In the genomic region with DNA sequence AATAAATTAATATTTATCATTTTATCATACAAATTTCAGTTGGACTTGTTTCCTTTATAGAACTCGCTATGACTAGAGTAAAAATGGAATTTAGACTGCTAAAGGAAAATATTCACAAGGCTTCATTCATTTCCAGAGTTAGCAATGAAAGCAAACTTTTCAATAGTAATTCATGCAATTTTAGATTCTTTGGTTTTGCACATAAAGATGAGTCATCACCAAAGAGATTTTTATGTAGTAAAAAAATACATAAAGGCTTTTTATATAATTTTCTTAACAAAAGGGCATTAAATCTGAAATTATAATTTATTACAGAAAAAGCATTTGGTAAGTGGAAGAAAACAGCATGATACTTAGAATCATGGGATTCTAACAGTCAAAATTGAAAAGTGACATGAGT, we compare ENCODE assay signal across 15 cellular contexts. TPM values are rescaled to one million over a fixed set of nuclear protein-coding genes. Genes with fewer than 3 reads are reported as not detected.
DNase-seq lines count a peak whose midpoint lies in the region; ATAC-seq, FAIRE-seq and TF ChIP-seq lines count a peak whose summit lies in the region.
"Had no signal": no experiment of that assay in that cellular context is flagged by ENCODE, and none has a peak within 500 bp of the region (broad histone marks: within the 10 kb centered on the region; RNA-seq: fewer than 3 reads in every experiment).

No MANE protein-coding gene starts in this region.

- no peak overlapping the region; the same call in 2 of the 3 replicates for H3K27ac ChIP-seq in K562 (ENCODE audit: extremely low read depth, low read depth, low read length)
- H3K27ac ChIP-seq in foreskin keratinocyte: no peak overlapping the region
- H3K27ac ChIP-seq: BLaER1 had no signal

- H3K36me3 ChIP-seq in K562 (ENCODE audit: control insufficient read depth, insufficient read depth, low read length): peaks cover 16% of the 10 kb centered on the region
- H3K36me3 ChIP-seq: BLaER1 had no signal

- H4K20me1 ChIP-seq in K562 (replicated peaks; ENCODE audit: control insufficient read depth, insufficient read depth, low read length): no peaks in the 10 kb centered on the region
- H4K20me1 ChIP-seq: BLaER1 had no signal

- H2AFZ ChIP-seq in K562 (ENCODE audit: low read depth, low read length): no peak overlapping the region

- peaks cover 6 to 25% of the 10 kb centered on the region in 2 experiments for H3K4me1 ChIP-seq in K562 (replicated peaks in 1 of 2; ENCODE audit: control insufficient read depth in 2 of 2, insufficient read depth in 2 of 2, low read length in 2 of 2)
- peaks cover 31% of the 10 kb centered on the region for H3K4me1 ChIP-seq in foreskin keratinocyte
- H3K4me1 ChIP-seq: BLaER1 had no signal

- TF ChIP-seq EP300 in K562 (IDR thresholded peaks at IDR 0.05; ENCODE audit: low read length): no peak

- peaks cover 6% of the 10 kb centered on the region for H3K9me3 ChIP-seq in K562 (replicated peaks; ENCODE audit: control insufficient read depth, insufficient read depth, low read depth, low read length)
- H3K9me3 ChIP-seq: BLaER1 had no signal

- in situ Hi-C loops in K562 (cut with MboI): no loop called here

- no peak overlapping the region for H3K4me2 ChIP-seq in K562 (ENCODE audit: insufficient read depth, low read length)
- H3K4me2 ChIP-seq: BLaER1 had no signal

- H3K9me1 ChIP-seq in K562 (ENCODE audit: control insufficient read depth, insufficient read depth, low read length): no peaks in the 10 kb centered on the region

- no TSS peak for BruUV-seq in K562 (replicated peaks; lab: Mats Ljungman, UMichigan)

- intact Hi-C loops in K562 (cut with micrococcal nuclease): loop anchor here (2.0 kb wide), 1 partner anchor 280 kb away; no protein-coding TSS in a partner anchor

- H3K9ac ChIP-seq in K562 (ENCODE audit: insufficient read depth in 1 of 2, low read depth in 2 of 2, low read length in 2 of 2): no peak overlapping the region
- H3K9ac ChIP-seq: BLaER1 had no signal

- POLR2A ChIA-PET in K562 (lab: Yijun Ruan, JAX): interaction anchor here (1.0 to 1.8 kb wide), 3 partner anchors 12 to 35 kb away, joined by 3 to 7 read pairs (median 3); no protein-coding TSS in a partner anchor

- FAIRE-seq in K562 (lab: Jason Lieb, UNC): no peak
- FAIRE-seq: GM18507, RCC 7860 had no signal

- CTCF ChIA-PET in K562 (lab: Yijun Ruan, JAX; ENCODE audit: low intra/inter-chr PET ratio): no interaction called here

- ATAC-seq in K562 (no peak), foreskin keratinocyte (no peak), HG03521 (IDR thresholded peaks at IDR 0.05; ENCODE audit: unreplicated experiment) (no peak), HG02678 (IDR thresholded peaks at IDR 0.05; ENCODE audit: unreplicated experiment) (no peak)

- TF ChIP-seq CTCF in K562 (IDR thresholded peaks at IDR 0.05 in 2 of 3, conservative IDR thresholded peaks at IDR 0.05 in 1 of 3; ENCODE audit: insufficient read depth in 2 of 3, low read depth in 1 of 3, low read length in 3 of 3) (no peak), fibroblast of the aortic adventitia (IDR thresholded peaks at IDR 0.05; ENCODE audit: insufficient read depth, low read length) (no peak), foreskin keratinocyte (conservative IDR thresholded peaks at IDR 0.05) (no peak)

- H3K4me3 ChIP-seq in K562 (no peak overlapping the region), fibroblast of the aortic adventitia (ENCODE audit: low read depth, low read length) (no peak overlapping the region)
- H3K4me3 ChIP-seq: BLaER1 had no signal

- no peaks in the 10 kb centered on the region for H3K27me3 ChIP-seq in K562 (ENCODE audit: control insufficient read depth in 2 of 2, insufficient read depth in 2 of 2, low read length in 2 of 2)
- no peaks in the 10 kb centered on the region for H3K27me3 ChIP-seq in foreskin keratinocyte
- H3K27me3 ChIP-seq: BLaER1 had no signal

- WGBS in K562 (ENCODE audit: insufficient coverage, low coverage, missing lambda C conversion rate): 73% methylated on average over 1 of the region's 1 CpG

- H3K79me2 ChIP-seq in K562 (ENCODE audit: control insufficient read depth, insufficient read depth, low read length): no peaks in the 10 kb centered on the region

- no peak for TF ChIP-seq POLR2A in K562 (conservative IDR thresholded peaks at IDR 0.05)

- no peak for TF ChIP-seq RAD21 in K562 (CRISPR knock-in tag; conservative IDR thresholded peaks at IDR 0.05 in 1 of 2, IDR thresholded peaks at IDR 0.05 in 1 of 2)

- peak; percentile 17 for DNase-seq in LHCN-M2 (ENCODE audit: low read depth)
- DNase-seq in K562 (ENCODE audit: extremely low read depth in 1 of 4, low spot score in 3 of 4): no peak
- peak; percentile 19 for DNase-seq in fibroblast of the aortic adventitia (ENCODE audit: low read depth)
- DNase-seq in foreskin keratinocyte: no peak
- no peak for DNase-seq in inferior parietal cortex (ENCODE audit: extremely low spot score)
- DNase-seq: DMS 273 treated with DMSO at 0.1 percent for 48 hours, NCI-H1930, NCI-H2171, NCI-H774, SHP77 treated with DMSO at 0.1 percent for 48 hours had no signal

TF ChIP-seq in K562, 482 proteins besides CTCF, POLR2A, EP300 and RAD21 (continues in another document):
- TF ChIP-seq, protein P1, sequence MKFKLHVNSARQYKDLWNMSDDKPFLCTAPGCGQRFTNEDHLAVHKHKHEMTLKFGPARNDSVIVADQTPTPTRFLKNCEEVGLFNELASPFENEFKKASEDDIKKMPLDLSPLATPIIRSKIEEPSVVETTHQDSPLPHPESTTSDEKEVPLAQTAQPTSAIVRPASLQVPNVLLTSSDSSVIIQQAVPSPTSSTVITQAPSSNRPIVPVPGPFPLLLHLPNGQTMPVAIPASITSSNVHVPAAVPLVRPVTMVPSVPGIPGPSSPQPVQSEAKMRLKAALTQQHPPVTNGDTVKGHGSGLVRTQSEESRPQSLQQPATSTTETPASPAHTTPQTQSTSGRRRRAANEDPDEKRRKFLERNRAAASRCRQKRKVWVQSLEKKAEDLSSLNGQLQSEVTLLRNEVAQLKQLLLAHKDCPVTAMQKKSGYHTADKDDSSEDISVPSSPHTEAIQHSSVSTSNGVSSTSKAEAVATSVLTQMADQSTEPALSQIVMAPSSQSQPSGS (CRISPR knock-in tag; IDR thresholded peaks at IDR 0.05): no peak
- TF ChIP-seq, protein P2, sequence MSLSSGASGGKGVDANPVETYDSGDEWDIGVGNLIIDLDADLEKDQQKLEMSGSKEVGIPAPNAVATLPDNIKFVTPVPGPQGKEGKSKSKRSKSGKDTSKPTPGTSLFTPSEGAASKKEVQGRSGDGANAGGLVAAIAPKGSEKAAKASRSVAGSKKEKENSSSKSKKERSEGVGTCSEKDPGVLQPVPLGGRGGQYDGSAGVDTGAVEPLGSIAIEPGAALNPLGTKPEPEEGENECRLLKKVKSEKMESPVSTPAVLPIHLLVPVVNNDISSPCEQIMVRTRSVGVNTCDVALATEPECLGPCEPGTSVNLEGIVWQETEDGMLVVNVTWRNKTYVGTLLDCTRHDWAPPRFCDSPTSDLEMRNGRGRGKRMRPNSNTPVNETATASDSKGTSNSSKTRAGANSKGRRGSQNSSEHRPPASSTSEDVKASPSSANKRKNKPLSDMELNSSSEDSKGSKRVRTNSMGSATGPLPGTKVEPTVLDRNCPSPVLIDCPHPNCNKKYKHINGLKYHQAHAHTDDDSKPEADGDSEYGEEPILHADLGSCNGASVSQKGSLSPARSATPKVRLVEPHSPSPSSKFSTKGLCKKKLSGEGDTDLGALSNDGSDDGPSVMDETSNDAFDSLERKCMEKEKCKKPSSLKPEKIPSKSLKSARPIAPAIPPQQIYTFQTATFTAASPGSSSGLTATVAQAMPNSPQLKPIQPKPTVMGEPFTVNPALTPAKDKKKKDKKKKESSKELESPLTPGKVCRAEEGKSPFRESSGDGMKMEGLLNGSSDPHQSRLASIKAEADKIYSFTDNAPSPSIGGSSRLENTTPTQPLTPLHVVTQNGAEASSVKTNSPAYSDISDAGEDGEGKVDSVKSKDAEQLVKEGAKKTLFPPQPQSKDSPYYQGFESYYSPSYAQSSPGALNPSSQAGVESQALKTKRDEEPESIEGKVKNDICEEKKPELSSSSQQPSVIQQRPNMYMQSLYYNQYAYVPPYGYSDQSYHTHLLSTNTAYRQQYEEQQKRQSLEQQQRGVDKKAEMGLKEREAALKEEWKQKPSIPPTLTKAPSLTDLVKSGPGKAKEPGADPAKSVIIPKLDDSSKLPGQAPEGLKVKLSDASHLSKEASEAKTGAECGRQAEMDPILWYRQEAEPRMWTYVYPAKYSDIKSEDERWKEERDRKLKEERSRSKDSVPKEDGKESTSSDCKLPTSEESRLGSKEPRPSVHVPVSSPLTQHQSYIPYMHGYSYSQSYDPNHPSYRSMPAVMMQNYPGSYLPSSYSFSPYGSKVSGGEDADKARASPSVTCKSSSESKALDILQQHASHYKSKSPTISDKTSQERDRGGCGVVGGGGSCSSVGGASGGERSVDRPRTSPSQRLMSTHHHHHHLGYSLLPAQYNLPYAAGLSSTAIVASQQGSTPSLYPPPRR (CRISPR knock-in tag; IDR thresholded peaks at IDR 0.05; ENCODE audit: borderline replicate concordance): no peak
- TF ChIP-seq SMAD1 (IDR thresholded peaks at IDR 0.05; ENCODE audit: low read depth, low read length, partially characterized antibody): no peak

RNA-seq across cellular contexts. Expression of a gene that starts 37.2 kb away (rescaled TPM):
- total RNA-seq in LHCN-M2 (2014; rRNA removed): 28.0 and 34.8 TPM in 2 replicates
- 9.9 TPM for polyA plus RNA-seq in LHCN-M2 (2012)
- 282 and 467 TPM in 2 replicates for total RNA-seq in K562 (2011; cell fraction: chromatin; rRNA removed; ENCODE audit: low replicate concordance)
- 111 and 113 TPM in 2 replicates for total RNA-seq in K562 (2011; cell fraction: nucleolus; rRNA removed)
- 160 and 217 TPM in 2 replicates for total RNA-seq in K562 (2011; cell fraction: nucleoplasm; rRNA removed)
- 50.1 and 60.1 TPM in 2 replicates for total RNA-seq in K562 (2014; rRNA removed)
- 114 and 158 TPM in 2 replicates for total RNA-seq in K562 (2014; rRNA removed; fragmentation: Illumina TruSeq; extraction: Trizol)
- total RNA-seq in K562 (2015; rRNA removed; fragmentation: Illumina TruSeq; extraction: Trizol): 144 and 155 TPM in 2 replicates
- 98.8 and 115 TPM in 2 replicates for total RNA-seq in K562 (2021)
- polyA plus RNA-seq in K562 (2011; rRNA removed): 128 and 172 TPM in 2 replicates
- polyA plus RNA-seq in K562 (2011; cell fraction: cytosol; rRNA removed): 42.0 and 63.5 TPM in 2 replicates
- polyA plus RNA-seq in K562 (2011; cell fraction: nucleus; rRNA removed): 254 and 270 TPM in 2 replicates
- polyA plus RNA-seq in K562 (2012): 56.3 and 84.9 TPM in 2 replicates
- polyA plus RNA-seq in K562 (2014; fragmentation: Illumina TruSeq; extraction: Trizol): 71.5 and 82.1 TPM in 2 replicates
- polyA plus RNA-seq in K562 (2014; fragmentation: Nextera tagmentation; extraction: Ambion mirVana): 10 to 100 TPM; 23.3 to 23.9 TPM
- polyA plus RNA-seq in K562 (2014; rRNA removed): 49.6 and 60.5 TPM in 2 replicates
- polyA minus RNA-seq in K562 (2011; rRNA and poly(A)+ RNA removed): 447 and 452 TPM in 2 replicates
- 96.1 and 167 TPM in 2 replicates for polyA minus RNA-seq in K562 (2011; cell fraction: cytosol; rRNA and poly(A)+ RNA removed)
- polyA minus RNA-seq in K562 (2011; cell fraction: nucleus; rRNA and poly(A)+ RNA removed): 374 and 571 TPM in 2 replicates
- total RNA-seq in fibroblast of the aortic adventitia (ENCODE audit: low replicate concordance): 65.2 and 98.9 TPM in 2 replicates
- total RNA-seq in foreskin keratinocyte: 20.3 and 22.8 TPM in 2 replicates
- polyA plus RNA-seq in foreskin keratinocyte: 2.5 and 3.6 TPM in 2 replicates

Comparison
In these comparisons a context has a peak if more than half of its experiments do, and no peak if none do; other contexts are left out.
1. DNase-seq: peak in LHCN-M2 (single experiment) and fibroblast of the aortic adventitia (single experiment); none in K562 (0 of 4), foreskin keratinocyte (0 of 2) and inferior parietal cortex (single experiment).